2 cellular contexts compared by ENCODE assay signal in genomic region chr4:186669735-186670134, GRCh38.
A peak's percentile ranks its signal among the peaks of the same experiment; 100 is the strongest.
TF ChIP-seq lines count a peak whose summit lies in the region.

No MANE protein-coding gene starts in this region.

TF ChIP-seq in H1, 55 proteins besides CTCF, POLR2A, EP300 and RAD21:
- no peak for TF ChIP-seq SIRT6 (IDR thresholded peaks at IDR 0.05; ENCODE audit: low read length)
- TF ChIP-seq CEBPB (IDR thresholded peaks at IDR 0.05; ENCODE audit: low read depth, low read length), result peak; percentile 27; the same call in 1 of the 2 replicates
- no peak for TF ChIP-seq NRF1 (IDR thresholded peaks at IDR 0.05; ENCODE audit: low read depth, low read length)
- TF ChIP-seq TAF1 (IDR thresholded peaks at IDR 0.05; ENCODE audit: low read depth, low read length), result no peak
TF ChIP-seq in H1: peak in this region for 1.

TF ChIP-seq in HepG2, 621 proteins besides CTCF, POLR2A, EP300 and RAD21:
- TF ChIP-seq, protein P1, sequence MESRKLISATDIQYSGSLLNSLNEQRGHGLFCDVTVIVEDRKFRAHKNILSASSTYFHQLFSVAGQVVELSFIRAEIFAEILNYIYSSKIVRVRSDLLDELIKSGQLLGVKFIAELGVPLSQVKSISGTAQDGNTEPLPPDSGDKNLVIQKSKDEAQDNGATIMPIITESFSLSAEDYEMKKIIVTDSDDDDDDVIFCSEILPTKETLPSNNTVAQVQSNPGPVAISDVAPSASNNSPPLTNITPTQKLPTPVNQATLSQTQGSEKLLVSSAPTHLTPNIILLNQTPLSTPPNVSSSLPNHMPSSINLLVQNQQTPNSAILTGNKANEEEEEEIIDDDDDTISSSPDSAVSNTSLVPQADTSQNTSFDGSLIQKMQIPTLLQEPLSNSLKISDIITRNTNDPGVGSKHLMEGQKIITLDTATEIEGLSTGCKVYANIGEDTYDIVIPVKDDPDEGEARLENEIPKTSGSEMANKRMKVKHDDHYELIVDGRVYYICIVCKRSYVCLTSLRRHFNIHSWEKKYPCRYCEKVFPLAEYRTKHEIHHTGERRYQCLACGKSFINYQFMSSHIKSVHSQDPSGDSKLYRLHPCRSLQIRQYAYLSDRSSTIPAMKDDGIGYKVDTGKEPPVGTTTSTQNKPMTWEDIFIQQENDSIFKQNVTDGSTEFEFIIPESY (CRISPR knock-in tag; IDR thresholded peaks at IDR 0.05), result 0 out of 2 replicates have a peak, but pooled peaks have one; percentile 31
- TF ChIP-seq ZSCAN20 (CRISPR knock-in tag; IDR thresholded peaks at IDR 0.05; ENCODE audit: borderline replicate concordance), result no peak
TF ChIP-seq in HepG2: peak in this region for 1.
